Comparison of ENCODE assay signal across 8 cellular contexts in genomic region chr4:45650545-45650944, GRCh38.
"Had no signal": no experiment of that assay in that cellular context is flagged by ENCODE, and none has a peak within 500 bp of the region (broad histone marks: within the 10 kb centered on the region; RNA-seq: fewer than 3 reads in every experiment).

No MANE protein-coding gene starts in this region.

- H3K4me1 ChIP-seq: HAP-1 had no signal

- H3K36me3 ChIP-seq: HAP-1 had no signal

- H3K9ac ChIP-seq: GM23248 had no signal

- ATAC-seq: HCT116, K562 had no signal

- DNase-seq: GM23248, GOT3, H7, HFFc6, IMR-90 had no signal

- H3K9me3 ChIP-seq: HAP-1 had no signal

- H3K27ac ChIP-seq: GM23248 had no signal

- H3K4me3 ChIP-seq: GM23248, HAP-1, K562 had no signal
